ENCODE assay signal across 20 cellular contexts in the genomic region with DNA sequence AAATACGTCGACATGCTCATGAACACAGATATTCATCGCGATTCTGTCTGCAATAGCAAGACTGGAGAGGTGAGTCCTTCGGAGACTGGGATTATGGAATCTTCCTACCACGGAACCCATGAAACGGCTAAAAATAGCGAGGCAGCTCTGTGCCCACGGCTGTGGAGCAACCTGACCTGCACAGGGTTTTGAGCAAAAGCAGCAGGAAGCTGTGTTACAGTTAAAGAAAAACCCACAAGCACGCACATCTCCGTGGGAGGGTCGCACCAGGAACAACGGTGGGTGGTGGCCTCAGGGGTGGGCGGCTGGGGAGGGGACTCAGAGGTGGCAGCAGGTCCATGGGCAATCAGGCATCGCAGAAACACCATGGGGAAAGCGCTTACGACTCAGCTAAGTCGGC.
"Had no signal": no experiment of that assay in that cellular context is flagged by ENCODE, and none has a peak within 500 bp of the region (broad histone marks: within the 10 kb centered on the region; RNA-seq: fewer than 3 reads in every experiment).

No MANE protein-coding gene starts in this region.

- H3K4me1 ChIP-seq: left ventricle myocardium inferior, neural progenitor cell, right atrium auricular region, tibial artery had no signal

- FAIRE-seq: frontal cortex had no signal

- H3K36me3 ChIP-seq: neural progenitor cell had no signal

- H3K27ac ChIP-seq: left ventricle myocardium inferior, neural progenitor cell, right atrium auricular region, tibial artery had no signal

- ATAC-seq: activated CD4-positive, CD25-positive, alpha-beta regulatory T cell treated with anti-CD3 and anti-CD28 coated beads, Interleukin-2, amount 50 U/mL, for 24 hours; activated CD8-positive, alpha-beta memory T cell treated with anti-CD3 and anti-CD28 coated beads, Interleukin-2, amount 10 ng/mL, durations not matched to agents 7 days and 5 days; activated CD8-positive, alpha-beta T cell treated with anti-CD3 and anti-CD28 coated beads for 36 hours; naive thymus-derived CD8-positive, alpha-beta T cell had no signal

- H3K9me3 ChIP-seq: left ventricle myocardium inferior, right atrium auricular region, tibial artery had no signal

- H3K4me3 ChIP-seq: left ventricle myocardium inferior, neural progenitor cell, right atrium auricular region, tibial artery had no signal

- DNase-seq: activated CD4-positive, alpha-beta T cell treated with anti-CD3 and anti-CD28 coated beads, Interleukin-2, amount 10 ng/mL, durations not matched to agents 24 days and 14 days; activated CD8-positive, alpha-beta memory T cell treated with anti-CD3 and anti-CD28 coated beads, Interleukin-2, amount 10 ng/mL, durations not matched to agents 7 days and 5 days; activated CD8-positive, alpha-beta T cell treated with anti-CD3 and anti-CD28 coated beads for 36 hours; activated effector memory CD4-positive, alpha-beta T cell treated with anti-CD3 and anti-CD28 coated beads, Interleukin-2, amount 50 U/mL, for 16 hours; activated naive CD4-positive, alpha-beta T cell treated with anti-CD3 and anti-CD28 coated beads, Interleukin-2, amount 10 ng/mL, durations not matched to agents 7 days and 5 days; activated T-cell treated with anti-CD3 and anti-CD28 coated beads for 4 hours; effector CD8-positive, alpha-beta T cell; glutamatergic neuron; hippocampal formation; left ventricle myocardium inferior; mammary epithelial cell; naive thymus-derived CD8-positive, alpha-beta T cell; stimulated activated CD4-positive, alpha-beta T cell treated with anti-CD3 and anti-CD28 coated beads, Interleukin-1b, Interleukin-23, amount 100 ng/mL, for 48 hours; substantia nigra; T1000; tibial artery had no signal

- H3K27me3 ChIP-seq: neural progenitor cell, right atrium auricular region, tibial artery had no signal
